9 cellular contexts compared by ENCODE assay signal in genomic region chr15:85689729-85690128, GRCh38.
DNase-seq lines count a peak whose midpoint lies in the region; ATAC-seq and TF ChIP-seq lines count a peak whose summit lies in the region.
"Had no signal": no experiment of that assay in that cellular context is flagged by ENCODE, and none has a peak within 500 bp of the region (broad histone marks: within the 10 kb centered on the region; RNA-seq: fewer than 3 reads in every experiment).

No MANE protein-coding gene starts in this region.

- CTCF ChIA-PET in PC-3 (lab: Charles Lee) = no interaction called here

- no peaks in the 10 kb centered on the region for H3K9me2 ChIP-seq in PC-3 (replicated peaks; ENCODE audit: low read length)

- H2AFZ ChIP-seq in PC-3 (ENCODE audit: low read length) = no peak overlapping the region

- H3K9ac ChIP-seq in PC-3 (ENCODE audit: low read length) = no peak overlapping the region

- H3K79me2 ChIP-seq in PC-3 (ENCODE audit: low read length) = no peaks in the 10 kb centered on the region

- H3K27me3 ChIP-seq in prostate gland (replicated peaks; ENCODE audit: insufficient read depth) = no peaks in the 10 kb centered on the region
- H3K27me3 ChIP-seq in PC-3 (ENCODE audit: low read length) = no peaks in the 10 kb centered on the region

- no peak for TF ChIP-seq CTCF in prostate gland (IDR thresholded peaks at IDR 0.05)
- TF ChIP-seq CTCF in PC-3 (conservative IDR thresholded peaks at IDR 0.05; ENCODE audit: low read depth, low read length) = no peak

- H3F3A ChIP-seq in PC-3 (ENCODE audit: low read length, unreplicated experiment) = no peaks in the 10 kb centered on the region

- TF ChIP-seq POLR2A in prostate gland (IDR thresholded peaks at IDR 0.05) = no peak

- WGBS in prostate gland = 2% methylated on average over 9 of the region's 9 CpGs

- peak; percentile 91 for DNase-seq in CD1c-positive myeloid dendritic cell (ENCODE audit: extremely low spot score)
- peak; percentile 82 for DNase-seq in NOMO-1 treated with DMSO at 0.1 percent for 48 hours (lab: John Stamatoyannopoulos, UW; ENCODE audit: unreplicated experiment)
- DNase-seq in activated gamma-delta T cell (lab: John Stamatoyannopoulos, UW) = peak; percentile 22
- DNase-seq in head of caudate nucleus = peak; percentile 26 to 88 (median 62)
- peak; percentile 40 for DNase-seq in prostate gland (ENCODE audit: low spot score)
- no peak for DNase-seq in PC-3
- no peak for DNase-seq in epidermal melanocyte (ENCODE audit: insufficient read length, low spot score)

- ATAC-seq in GM21526 (IDR thresholded peaks at IDR 0.05; ENCODE audit: low FRiP score, unreplicated experiment) (peak; percentile 51), PC-3 (no peak)
- ATAC-seq: HCT116 had no signal

- H3K36me3 ChIP-seq in prostate gland = no peaks in the 10 kb centered on the region
- H3K36me3 ChIP-seq in PC-3 (ENCODE audit: low read depth, low read length) = peaks cover 10% of the 10 kb centered on the region; the same call in 1 of the 2 replicates

- H3K9me3 ChIP-seq in prostate gland = no peaks in the 10 kb centered on the region
- H3K9me3 ChIP-seq in PC-3 (ENCODE audit: low read length) = no peaks in the 10 kb centered on the region

- no peak overlapping the region for H3K4me2 ChIP-seq in PC-3 (ENCODE audit: low read length)

- intact Hi-C loops in head of caudate nucleus (cut with DNase I) = no loop called here
- intact Hi-C loops in prostate gland (cut with DNase I) = no loop called here
- intact Hi-C loops in PC-3 (cut with micrococcal nuclease) = no loop called here

- POLR2A ChIA-PET in PC-3 (lab: Charles Lee; ENCODE audit: unreplicated experiment) = no interaction called here

- H3K27ac ChIP-seq in prostate gland (peak overlapping the region in 1 of 2 donors; percentile 29), PC-3 (ENCODE audit: low read length) (no peak overlapping the region)

- H4K20me1 ChIP-seq in PC-3 (ENCODE audit: low read length) = no peaks in the 10 kb centered on the region

- BruUV-seq in PC-3 (replicated peaks; lab: Mats Ljungman, UMichigan) = no TSS peak

- H3K4me3 ChIP-seq in prostate gland (peak overlapping the region; percentile 23 to 32), PC-3 (ENCODE audit: low read length) (no peak overlapping the region)

- H3K4me1 ChIP-seq in prostate gland (replicated peaks) (no peaks in the 10 kb centered on the region), PC-3 (ENCODE audit: insufficient read depth, low read length) (no peaks in the 10 kb centered on the region)

Comparison
In these comparisons a context has a peak if more than half of its experiments do, and no peak if none do; other contexts are left out.
1. DNase-seq: peak in CD1c-positive myeloid dendritic cell (single experiment), NOMO-1 treated with DMSO at 0.1 percent for 48 hours (single experiment), activated gamma-delta T cell (single experiment), head of caudate nucleus (42 of 42) and prostate gland (single experiment); none in PC-3 (single experiment) and epidermal melanocyte (single experiment).